In genomic region chr12:29794869-29795268, GRCh38 we compare ENCODE assay signal across 18 cellular contexts. TPM values are rescaled to one million over a fixed set of nuclear protein-coding genes. Genes with fewer than 3 reads are reported as not detected.
DNase-seq lines count a peak whose midpoint lies in the region; ATAC-seq and TF ChIP-seq lines count a peak whose summit lies in the region.
"Had no signal": no experiment of that assay in that cellular context is flagged by ENCODE, and none has a peak within 500 bp of the region (broad histone marks: within the 10 kb centered on the region; RNA-seq: fewer than 3 reads in every experiment).

No MANE protein-coding gene starts in this region.

- TF ChIP-seq EP300 in SK-N-SH (IDR thresholded peaks at IDR 0.05; ENCODE audit: borderline replicate concordance in 1 of 2, low read depth in 1 of 2, low read length in 1 of 2) = no peak

- H3K36me3 Mint-ChIP-seq in naive thymus-derived CD8-positive, alpha-beta T cell = no peaks in the 10 kb centered on the region
- H3K36me3 Mint-ChIP-seq: CD14-positive monocyte; CD4-positive, alpha-beta memory T cell had no signal

- H3K27me3 ChIP-seq in SK-N-SH (ENCODE audit: insufficient read depth) (no peaks in the 10 kb centered on the region), adipocyte (replicated peaks; ENCODE audit: control insufficient read depth, insufficient read depth, low read length) (no peaks in the 10 kb centered on the region), left ventricle myocardium inferior (ENCODE audit: low read depth) (no peaks in the 10 kb centered on the region)
- H3K27me3 ChIP-seq: BLaER1 had no signal

- H3K4me3 ChIP-seq in SK-N-SH (ENCODE audit: low read depth in 2 of 2, low read length in 1 of 2) = no peak overlapping the region
- no peak overlapping the region for H3K4me3 ChIP-seq in adipocyte (ENCODE audit: low read length)
- no peak overlapping the region for H3K4me3 ChIP-seq in fibroblast of villous mesenchyme (ENCODE audit: low read depth, low read length)
- H3K4me3 ChIP-seq in left ventricle myocardium inferior = no peak overlapping the region
- H3K4me3 ChIP-seq: A549, BLaER1 had no signal

- no peak overlapping the region for H3K27ac ChIP-seq in SK-N-SH (ENCODE audit: low read depth in 2 of 2, low read length in 1 of 2)
- no peak overlapping the region for H3K27ac ChIP-seq in left ventricle myocardium inferior (replicated peaks)
- H3K27ac ChIP-seq: 22Rv1, A549, BLaER1 had no signal

- peaks cover 3 to 7% of the 10 kb centered on the region in 2 experiments; a peak in 2 of 4 replicates for H3K4me1 ChIP-seq in SK-N-SH (ENCODE audit: control insufficient read depth in 1 of 2, insufficient read depth in 2 of 2, low read depth in 1 of 2, low read length in 1 of 2)
- peaks cover 13% of the 10 kb centered on the region for H3K4me1 ChIP-seq in adipocyte (ENCODE audit: control insufficient read depth, insufficient read depth, low read length)
- peaks cover 12% of the 10 kb centered on the region for H3K4me1 ChIP-seq in left ventricle myocardium inferior
- H3K4me1 ChIP-seq: A549, BLaER1 had no signal

- no peak overlapping the region for H3K4me2 ChIP-seq in SK-N-SH
- H3K4me2 ChIP-seq: A549, BLaER1 had no signal

- H3K9ac ChIP-seq in SK-N-SH (no peak overlapping the region), adipocyte (ENCODE audit: low read length) (no peak overlapping the region)
- H3K9ac ChIP-seq: BLaER1 had no signal

- H3K27ac Mint-ChIP-seq in naive thymus-derived CD8-positive, alpha-beta T cell = no peak overlapping the region
- H3K27ac Mint-ChIP-seq: CD14-positive monocyte; CD4-positive, alpha-beta memory T cell had no signal

- CTCF ChIA-PET in SK-N-SH (lab: Yijun Ruan, JAX) = no interaction called here

- intact Hi-C loops in left ventricle myocardium inferior (cut with micrococcal nuclease) = no loop called here

- TF ChIP-seq RAD21 in SK-N-SH (IDR thresholded peaks at IDR 0.05; ENCODE audit: low read length) = no peak

- H3K36me3 ChIP-seq in SK-N-SH (replicated peaks in 1 of 2; ENCODE audit: control insufficient read depth in 1 of 2, insufficient read depth in 2 of 2, low read length in 1 of 2) (no peaks in the 10 kb centered on the region), adipocyte (ENCODE audit: control insufficient read depth, insufficient read depth, low read length, severe bottlenecking) (no peaks in the 10 kb centered on the region), left ventricle myocardium inferior (no peaks in the 10 kb centered on the region)
- H3K36me3 ChIP-seq: BLaER1 had no signal

- DNase-seq in SK-N-SH = no peak
- peak; percentile 2 for DNase-seq in adipocyte (ENCODE audit: low read depth)
- DNase-seq in fibroblast of villous mesenchyme (ENCODE audit: low read depth) = peak; percentile 10
- no peak for DNase-seq in left ventricle myocardium inferior
- DNase-seq in naive thymus-derived CD8-positive, alpha-beta T cell = no peak
- no peak for DNase-seq in DMS 273 treated with DMSO at 0.1 percent for 48 hours (lab: John Stamatoyannopoulos, UW)
- DNase-seq: CD4-positive, alpha-beta memory T cell; DMS79 treated with DMSO at 0.1 percent for 48 hours; GF-D8; GOT3; H7; IMR-90 had no signal

- peaks cover 0 to 14% (median 0%) of the 10 kb centered on the region in 9 donors for H3K9me3 Mint-ChIP-seq in naive thymus-derived CD8-positive, alpha-beta T cell

- no peak for ATAC-seq in SK-N-SH treated with all-trans-retinoic acid at 6 μM for 48 hours
- no peak for ATAC-seq in naive thymus-derived CD8-positive, alpha-beta T cell
- ATAC-seq: A549, HCT116 had no signal

- H3K9me3 ChIP-seq in SK-N-SH (no peaks in the 10 kb centered on the region), adipocyte (ENCODE audit: control insufficient read depth, low read length) (no peaks in the 10 kb centered on the region), left ventricle myocardium inferior (replicated peaks) (no peaks in the 10 kb centered on the region)

- H3K4me1 Mint-ChIP-seq in naive thymus-derived CD8-positive, alpha-beta T cell = peaks cover 0 to 2% (median 0%) of the 10 kb centered on the region in 4 donors
- H3K4me1 Mint-ChIP-seq: CD14-positive monocyte; CD4-positive, alpha-beta memory T cell had no signal

- H3K79me2 ChIP-seq in SK-N-SH (ENCODE audit: insufficient read depth) = no peaks in the 10 kb centered on the region

- H3K4me3 Mint-ChIP-seq in naive thymus-derived CD8-positive, alpha-beta T cell = no peak overlapping the region
- H3K4me3 Mint-ChIP-seq: CD14-positive monocyte; CD4-positive, alpha-beta memory T cell had no signal

- H3F3A ChIP-seq in SK-N-SH (replicated peaks; ENCODE audit: insufficient read depth) = peaks cover 36% of the 10 kb centered on the region

- POLR2A ChIA-PET in SK-N-SH (lab: Yijun Ruan, JAX) = no interaction called here
- POLR2A ChIA-PET in naive thymus-derived CD8-positive, alpha-beta T cell (lab: Charles Lee) = no interaction called here

- no peak overlapping the region for H2AFZ ChIP-seq in SK-N-SH (ENCODE audit: low read depth)

- TF ChIP-seq CTCF in SK-N-SH (IDR thresholded peaks at IDR 0.05) = no peak
- no peak for TF ChIP-seq CTCF in fibroblast of villous mesenchyme (IDR thresholded peaks at IDR 0.05; ENCODE audit: insufficient read depth, low read depth, low read length)
- no peak for TF ChIP-seq CTCF in left ventricle myocardium inferior (IDR thresholded peaks at IDR 0.05; ENCODE audit: borderline replicate concordance)

- no peaks in the 10 kb centered on the region for H3K9me2 ChIP-seq in SK-N-SH

- H3K27me3 Mint-ChIP-seq in naive thymus-derived CD8-positive, alpha-beta T cell = peaks cover 0 to 17% (median 3%) of the 10 kb centered on the region in 5 donors

- H4K20me1 ChIP-seq in SK-N-SH (ENCODE audit: insufficient read depth) = no peaks in the 10 kb centered on the region
- H4K20me1 ChIP-seq: BLaER1 had no signal

TF ChIP-seq in SK-N-SH treated with all-trans-retinoic acid at 6 μM for 48 hours, 23 proteins besides CTCF, POLR2A, EP300 and RAD21:
- TF ChIP-seq SNAI2 (CRISPR knock-in tag; IDR thresholded peaks at IDR 0.05) = no peak
- peak; percentile 72 for TF ChIP-seq ISL1 (CRISPR knock-in tag; IDR thresholded peaks at IDR 0.05)
- TF ChIP-seq PPARA (CRISPR knock-in tag; IDR thresholded peaks at IDR 0.05; ENCODE audit: borderline replicate concordance) = no peak
- no peak for TF ChIP-seq ZNF565 (CRISPR knock-in tag; conservative IDR thresholded peaks at IDR 0.05; ENCODE audit: low read depth)
- no peak for TF ChIP-seq RARB (CRISPR knock-in tag; IDR thresholded peaks at IDR 0.05)
- TF ChIP-seq ARNTL (CRISPR knock-in tag; IDR thresholded peaks at IDR 0.05; ENCODE audit: borderline replicate concordance, low read depth) = no peak
TF ChIP-seq in SK-N-SH treated with all-trans-retinoic acid at 6 μM for 48 hours: peak in this region for 1.

TF ChIP-seq in SK-N-SH, 30 proteins besides CTCF, POLR2A, EP300 and RAD21 (continues in another document):
- no peak for TF ChIP-seq FOXJ3 (CRISPR knock-in tag; IDR thresholded peaks at IDR 0.05)
- TF ChIP-seq, protein P1, sequence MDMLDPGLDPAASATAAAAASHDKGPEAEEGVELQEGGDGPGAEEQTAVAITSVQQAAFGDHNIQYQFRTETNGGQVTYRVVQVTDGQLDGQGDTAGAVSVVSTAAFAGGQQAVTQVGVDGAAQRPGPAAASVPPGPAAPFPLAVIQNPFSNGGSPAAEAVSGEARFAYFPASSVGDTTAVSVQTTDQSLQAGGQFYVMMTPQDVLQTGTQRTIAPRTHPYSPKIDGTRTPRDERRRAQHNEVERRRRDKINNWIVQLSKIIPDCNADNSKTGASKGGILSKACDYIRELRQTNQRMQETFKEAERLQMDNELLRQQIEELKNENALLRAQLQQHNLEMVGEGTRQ (IDR thresholded peaks at IDR 0.05; ENCODE audit: borderline replicate concordance, low read depth, low read length) = no peak
- no peak for TF ChIP-seq JUND (IDR thresholded peaks at IDR 0.05)
- TF ChIP-seq ELF1 (IDR thresholded peaks at IDR 0.05) = no peak
- no peak for TF ChIP-seq USF1 (IDR thresholded peaks at IDR 0.05; ENCODE audit: borderline replicate concordance, low read depth)
- TF ChIP-seq, protein P2, sequence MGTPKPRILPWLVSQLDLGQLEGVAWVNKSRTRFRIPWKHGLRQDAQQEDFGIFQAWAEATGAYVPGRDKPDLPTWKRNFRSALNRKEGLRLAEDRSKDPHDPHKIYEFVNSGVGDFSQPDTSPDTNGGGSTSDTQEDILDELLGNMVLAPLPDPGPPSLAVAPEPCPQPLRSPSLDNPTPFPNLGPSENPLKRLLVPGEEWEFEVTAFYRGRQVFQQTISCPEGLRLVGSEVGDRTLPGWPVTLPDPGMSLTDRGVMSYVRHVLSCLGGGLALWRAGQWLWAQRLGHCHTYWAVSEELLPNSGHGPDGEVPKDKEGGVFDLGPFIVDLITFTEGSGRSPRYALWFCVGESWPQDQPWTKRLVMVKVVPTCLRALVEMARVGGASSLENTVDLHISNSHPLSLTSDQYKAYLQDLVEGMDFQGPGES (IDR thresholded peaks at IDR 0.05; ENCODE audit: low read depth, low read length) = no peak
- TF ChIP-seq PBX3 (IDR thresholded peaks at IDR 0.05) = no peak
- no peak for TF ChIP-seq RXRA (IDR thresholded peaks at IDR 0.05; ENCODE audit: borderline replicate concordance, low read depth)
- no peak for TF ChIP-seq GABPA (IDR thresholded peaks at IDR 0.05; ENCODE audit: low read depth)
- TF ChIP-seq, protein P3, sequence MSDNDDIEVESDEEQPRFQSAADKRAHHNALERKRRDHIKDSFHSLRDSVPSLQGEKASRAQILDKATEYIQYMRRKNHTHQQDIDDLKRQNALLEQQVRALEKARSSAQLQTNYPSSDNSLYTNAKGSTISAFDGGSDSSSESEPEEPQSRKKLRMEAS (IDR thresholded peaks at IDR 0.05; ENCODE audit: low read depth) = no peak

RNA-seq across cellular contexts. Expression of gene TMTC1, which starts 11.1 kb away (rescaled TPM):
- 0.08 and 0.13 TPM in 2 replicates for polyA plus RNA-seq in SK-N-SH (2012; rRNA removed)
- polyA plus RNA-seq in SK-N-SH (2012; cell fraction: cytosol; rRNA removed) = 0.06 and 0.08 TPM in 2 replicates
- 0.07 and 0.24 TPM in 2 replicates for polyA plus RNA-seq in SK-N-SH (2012; cell fraction: nucleus; rRNA removed)
- 12.2 and 33.2 TPM in 2 replicates for total RNA-seq in fibroblast of villous mesenchyme
- 38.4 TPM for total RNA-seq in left ventricle myocardium inferior
- total RNA-seq in naive thymus-derived CD8-positive, alpha-beta T cell = not detected
- polyA plus RNA-seq in naive thymus-derived CD8-positive, alpha-beta T cell = not detected
- total RNA-seq: CD4-positive, alpha-beta memory T cell had no signal
- polyA plus RNA-seq: CD4-positive, alpha-beta memory T cell had no signal

Comparison
In these comparisons a context has a peak if more than half of its experiments do, and no peak if none do; other contexts are left out.
1. DNase-seq: peak in adipocyte (single experiment) and fibroblast of villous mesenchyme (single experiment); none in SK-N-SH (single experiment), left ventricle myocardium inferior (single experiment), naive thymus-derived CD8-positive, alpha-beta T cell (0 of 10) and DMS 273 treated with DMSO at 0.1 percent for 48 hours (single experiment).
2. RNA of gene TMTC1, which starts 11.1 kb away (total RNA-seq): 38.4 TPM in left ventricle myocardium inferior (single experiment) and 12.2 to 33.2 TPM in fibroblast of villous mesenchyme; not detected in naive thymus-derived CD8-positive, alpha-beta T cell; every median in the first group is over 10 times any median in the second.